ENCODE assay signal across 17 cellular contexts in genomic region chr3:64818196-64818595, GRCh38.
DNase-seq lines count a peak whose midpoint lies in the region; ATAC-seq and TF ChIP-seq lines count a peak whose summit lies in the region.
"Had no signal": no experiment of that assay in that cellular context is flagged by ENCODE, and none has a peak within 500 bp of the region (broad histone marks: within the 10 kb centered on the region; RNA-seq: fewer than 3 reads in every experiment).

No MANE protein-coding gene starts in this region.

- no peak overlapping the region for H3K9ac ChIP-seq in mesendoderm (ENCODE audit: low read length)
- H3K9ac ChIP-seq: BLaER1, GM23248 had no signal

- H3K79me2 ChIP-seq in mesendoderm (ENCODE audit: control insufficient read depth, insufficient read depth, low read length), result no peaks in the 10 kb centered on the region

- no peaks in the 10 kb centered on the region for H3K79me1 ChIP-seq in mesendoderm (ENCODE audit: low read length)

- TF ChIP-seq CTCF in endothelial cell (IDR thresholded peaks at IDR 0.05; ENCODE audit: unreplicated experiment), result no peak
- no peak for TF ChIP-seq CTCF in neural crest cell (conservative IDR thresholded peaks at IDR 0.05)

- H3K9me3 Mint-ChIP-seq in endothelial cell (ENCODE audit: unreplicated experiment), result no peaks in the 10 kb centered on the region
- no peaks in the 10 kb centered on the region for H3K9me3 Mint-ChIP-seq in neural crest cell

- H3K4me2 ChIP-seq in mesendoderm (ENCODE audit: low read length), result no peak overlapping the region
- H3K4me2 ChIP-seq: BLaER1 had no signal

- H3K36me3 ChIP-seq in mesendoderm (ENCODE audit: control insufficient read depth, insufficient read depth, low read length), result no peaks in the 10 kb centered on the region
- H3K36me3 ChIP-seq: BLaER1 had no signal

- no CpG with 5 or more reads among the region's 1 CpG for WGBS in mesendoderm (ENCODE audit: extremely low coverage, insufficient coverage, low lambda C conversion rate)

- H3K27me3 Mint-ChIP-seq in endothelial cell (ENCODE audit: unreplicated experiment) (no peaks in the 10 kb centered on the region), neural crest cell (ENCODE audit: low read depth) (no peaks in the 10 kb centered on the region)
- H3K27me3 Mint-ChIP-seq: B cell; CD4-positive, CD25-positive, alpha-beta regulatory T cell had no signal

- no peaks in the 10 kb centered on the region for H3K27me3 ChIP-seq in mesendoderm (ENCODE audit: insufficient read depth, low read length, poor library complexity)
- H3K27me3 ChIP-seq: BLaER1 had no signal

- H4K8ac ChIP-seq in mesendoderm (ENCODE audit: low read depth, low read length), result peak overlapping the region; percentile 13

- H3K4me1 Mint-ChIP-seq in endothelial cell (ENCODE audit: unreplicated experiment) (peaks cover 53% of the 10 kb centered on the region), neural crest cell (peaks cover 28% of the 10 kb centered on the region)
- H3K4me1 Mint-ChIP-seq: B cell; CD4-positive, CD25-positive, alpha-beta regulatory T cell had no signal

- H2BK120ac ChIP-seq in mesendoderm (ENCODE audit: low read depth, low read length), result peak overlapping the region; percentile 8

- no peak for ATAC-seq in GM19328 (IDR thresholded peaks at IDR 0.05; ENCODE audit: unreplicated experiment)
- ATAC-seq: CD8-positive, alpha-beta T cell had no signal

- H3K4me3 Mint-ChIP-seq in endothelial cell (ENCODE audit: unreplicated experiment) (no peak overlapping the region), neural crest cell (no peak overlapping the region)
- H3K4me3 Mint-ChIP-seq: B cell; CD4-positive, CD25-positive, alpha-beta regulatory T cell; CD8-positive, alpha-beta T cell had no signal

- no peak overlapping the region for H4K5ac ChIP-seq in mesendoderm (ENCODE audit: low read length)

- H2BK5ac ChIP-seq in mesendoderm (ENCODE audit: low read length), result no peak overlapping the region

- no peaks in the 10 kb centered on the region for H3K4me1 ChIP-seq in mesendoderm (ENCODE audit: control insufficient read depth, low read depth, low read length)

- no peak overlapping the region for H2AK5ac ChIP-seq in mesendoderm (ENCODE audit: low read length)

- H3K56ac ChIP-seq in mesendoderm (ENCODE audit: low read length), result no peak overlapping the region

- DNase-seq in endothelial cell (ENCODE audit: low spot score) (no peak), mesendoderm (peak; percentile 56), neural crest cell (ENCODE audit: low read depth, low spot score) (no peak), NCI-H2081 treated with DMSO at 0.1 percent for 48 hours (lab: John Stamatoyannopoulos, UW) (no peak), SHP77 (lab: John Stamatoyannopoulos, UW) (no peak)
- DNase-seq: Caco-2; CD4-positive, CD25-positive, alpha-beta regulatory T cell; CD8-positive, alpha-beta T cell; DMS153; DND-41; GM23248; H7; HCEC 1CT had no signal

- H3K18ac ChIP-seq in mesendoderm (ENCODE audit: low read length), result no peak overlapping the region

- peak overlapping the region; percentile 20 for H3K4ac ChIP-seq in mesendoderm (ENCODE audit: low read depth, low read length)

- no peak overlapping the region for H2BK15ac ChIP-seq in mesendoderm (replicated peaks; ENCODE audit: low read depth)

- peak overlapping the region; percentile 81 for H3K27ac ChIP-seq in mesendoderm (ENCODE audit: low read depth, low read length)
- H3K27ac ChIP-seq: BLaER1, C4-2B, GM23248 had no signal

- H3K4me3 ChIP-seq in mesendoderm (ENCODE audit: low read length), result no peak overlapping the region
- H3K4me3 ChIP-seq: BLaER1, GM23248 had no signal

- no peak overlapping the region for H3K23ac ChIP-seq in mesendoderm (ENCODE audit: low read length)

- H3K27ac Mint-ChIP-seq in endothelial cell (ENCODE audit: unreplicated experiment), result peak overlapping the region; percentile 87
- H3K27ac Mint-ChIP-seq in neural crest cell (ENCODE audit: unreplicated experiment), result peak overlapping the region; percentile 60
- H3K27ac Mint-ChIP-seq: B cell; CD4-positive, CD25-positive, alpha-beta regulatory T cell; CD8-positive, alpha-beta T cell had no signal

- H3K36me3 Mint-ChIP-seq in endothelial cell (ENCODE audit: low read depth, unreplicated experiment) (no peaks in the 10 kb centered on the region), neural crest cell (ENCODE audit: low read depth) (no peaks in the 10 kb centered on the region)
- H3K36me3 Mint-ChIP-seq: CD4-positive, CD25-positive, alpha-beta regulatory T cell; CD8-positive, alpha-beta T cell had no signal
